Comparison of ENCODE assay signal across 19 cellular contexts in genomic region chr2:7707723-7708122, GRCh38.
DNase-seq lines count a peak whose midpoint lies in the region; ATAC-seq, FAIRE-seq and TF ChIP-seq lines count a peak whose summit lies in the region.
"Had no signal": no experiment of that assay in that cellular context is flagged by ENCODE, and none has a peak within 500 bp of the region (broad histone marks: within the 10 kb centered on the region; RNA-seq: fewer than 3 reads in every experiment).

No MANE protein-coding gene starts in this region.

- no peaks in the 10 kb centered on the region for H3K27me3 ChIP-seq in PC-3 (ENCODE audit: low read length)
- no peaks in the 10 kb centered on the region for H3K27me3 ChIP-seq in osteoblast (ENCODE audit: insufficient read depth, low read length)
- H3K27me3 ChIP-seq: BLaER1, pancreas had no signal

- H3F3A ChIP-seq in PC-3 (ENCODE audit: low read length, unreplicated experiment), result peaks cover 10% of the 10 kb centered on the region

- peak overlapping the region; percentile 56 for H3K4me2 ChIP-seq in PC-3 (ENCODE audit: low read length)
- H3K4me2 ChIP-seq in osteoblast (ENCODE audit: insufficient read depth, low read length), result no peak overlapping the region
- H3K4me2 ChIP-seq: BLaER1 had no signal

- H3K36me3 ChIP-seq in PC-3 (ENCODE audit: low read depth, low read length) (no peaks in the 10 kb centered on the region), osteoblast (ENCODE audit: insufficient read depth, low read length) (no peaks in the 10 kb centered on the region)
- H3K36me3 ChIP-seq: BLaER1, pancreas had no signal

- POLR2A ChIA-PET in PC-3 (lab: Charles Lee; ENCODE audit: unreplicated experiment), result interaction anchor here (0.6 to 1.0 kb wide), 2 partner anchors 313 to 974 kb away, joined by 3 read pairs; partner anchors contain the start of gene ID2

- intact Hi-C loops in PC-3 (cut with micrococcal nuclease), result no loop called here

- H3K79me2 ChIP-seq in PC-3 (ENCODE audit: low read length) (no peaks in the 10 kb centered on the region), osteoblast (ENCODE audit: insufficient read depth, low read length) (no peaks in the 10 kb centered on the region)

- H4K20me1 ChIP-seq in PC-3 (ENCODE audit: low read length), result no peaks in the 10 kb centered on the region
- H4K20me1 ChIP-seq in osteoblast (ENCODE audit: insufficient read depth, low read length), result no peaks in the 10 kb centered on the region
- H4K20me1 ChIP-seq: BLaER1 had no signal

- CTCF ChIA-PET in PC-3 (lab: Charles Lee), result no interaction called here

- DNase-seq in EL, result peak; percentile 92
- DNase-seq in PC-3, result peak; percentile 94
- DNase-seq in epithelial cell of proximal tubule (ENCODE audit: low read depth), result peak; percentile 85
- peak; percentile 62 for DNase-seq in osteoblast (ENCODE audit: insufficient read length, low spot score, missing footprints)
- no peak for DNase-seq in D721Med (ENCODE audit: insufficient read length, low spot score)
- no peak for DNase-seq in stimulated activated CD4-positive, alpha-beta T cell treated with anti-CD3 and anti-CD28 coated beads, Interleukin-4, amount 100 ng/mL, for 4 hours
- no peak for DNase-seq in stimulated activated naive CD4-positive, alpha-beta T cell treated with Interleukin-2 at 50 U/mL for 16 hours (lab: John Stamatoyannopoulos, UW)
- DNase-seq: activated CD4-positive, alpha-beta T cell treated with anti-CD3 and anti-CD28 coated beads, Interleukin-2, amount 50 U/mL, for 1 hour; activated naive CD8-positive, alpha-beta T cell treated with anti-CD3 and anti-CD28 coated beads for 36 hours; activated T-cell treated with anti-CD3 and anti-CD28 coated beads, Interleukin-2, amount 50 U/mL, for 1 hour; head of caudate nucleus; mucosa of descending colon; NCI-H187; NCI-H524 treated with DMSO at 0.1 percent for 48 hours; pancreas; stimulated activated naive CD8-positive, alpha-beta T cell treated with anti-CD3 and anti-CD28 coated beads, Interleukin-15, amount 100 ng/mL, for 72 hours had no signal

- peak overlapping the region; percentile 63; the same call in 1 of the 2 replicates for H3K9ac ChIP-seq in PC-3 (ENCODE audit: low read length)
- H3K9ac ChIP-seq: BLaER1 had no signal

- H3K4me3 ChIP-seq in PC-3 (ENCODE audit: low read length) (no peak overlapping the region), epithelial cell of proximal tubule (ENCODE audit: low read depth, low read length) (no peak overlapping the region), osteoblast (ENCODE audit: insufficient read depth, low read length) (no peak overlapping the region)
- H3K4me3 ChIP-seq: BLaER1, mucosa of descending colon, pancreas had no signal

- H3K4me1 ChIP-seq in PC-3 (ENCODE audit: insufficient read depth, low read length), result peaks cover 34% of the 10 kb centered on the region
- peaks cover 17% of the 10 kb centered on the region for H3K4me1 ChIP-seq in osteoblast (ENCODE audit: insufficient read depth, low read length)
- H3K4me1 ChIP-seq: BLaER1, pancreas had no signal

- no peaks in the 10 kb centered on the region; the same call in 1 of the 2 replicates for H3K9me2 ChIP-seq in PC-3 (replicated peaks; ENCODE audit: low read length)

- FAIRE-seq in D721Med (lab: Jason Lieb, UNC), result no peak
- FAIRE-seq: endometrium, pancreas had no signal

- peak overlapping the region; percentile 9; the same call in 1 of the 2 replicates for H2AFZ ChIP-seq in PC-3 (ENCODE audit: low read length)
- H2AFZ ChIP-seq in osteoblast (ENCODE audit: low read length), result no peak overlapping the region

- no peaks in the 10 kb centered on the region for H3K9me3 ChIP-seq in PC-3 (ENCODE audit: low read length)
- H3K9me3 ChIP-seq in osteoblast (ENCODE audit: low read depth, low read length), result no peaks in the 10 kb centered on the region
- H3K9me3 ChIP-seq: BLaER1, mucosa of descending colon, pancreas had no signal

- H3K27ac ChIP-seq in PC-3 (ENCODE audit: low read length) (peak overlapping the region; percentile 94), osteoblast (ENCODE audit: low read depth, low read length) (no peak overlapping the region)
- H3K27ac ChIP-seq: BLaER1, pancreas had no signal

- peak; percentile 88 for ATAC-seq in PC-3
- no peak for ATAC-seq in GM19023 (IDR thresholded peaks at IDR 0.05; ENCODE audit: unreplicated experiment)
- ATAC-seq: mucosa of descending colon; pancreas; stimulated activated naive CD8-positive, alpha-beta T cell treated with anti-CD3 and anti-CD28 coated beads, Interleukin-15, amount 100 ng/mL, for 72 hours had no signal

- TF ChIP-seq CTCF in PC-3 (conservative IDR thresholded peaks at IDR 0.05; ENCODE audit: low read depth, low read length) (no peak), epithelial cell of proximal tubule (conservative IDR thresholded peaks at IDR 0.05; ENCODE audit: low read depth, low read length) (no peak), osteoblast (IDR thresholded peaks at IDR 0.05; ENCODE audit: extremely low read depth, low read depth, low read length) (no peak), D721Med (IDR thresholded peaks at IDR 0.05; ENCODE audit: insufficient read depth, missing control alignments) (no peak)

- BruUV-seq in PC-3 (replicated peaks; lab: Mats Ljungman, UMichigan), result no TSS peak

Comparison
In these comparisons a context has a peak if more than half of its experiments do, and no peak if none do; other contexts are left out.
1. DNase-seq: peak in EL (single experiment), PC-3 (single experiment), epithelial cell of proximal tubule (single experiment) and osteoblast (single experiment); none in D721Med (single experiment), stimulated activated CD4-positive, alpha-beta T cell treated with anti-CD3 and anti-CD28 coated beads, Interleukin-4, amount 100 ng/mL, for 4 hours (0 of 2) and stimulated activated naive CD4-positive, alpha-beta T cell treated with Interleukin-2 at 50 U/mL for 16 hours (single experiment).